17 cellular contexts compared by ENCODE assay signal in the genomic region with DNA sequence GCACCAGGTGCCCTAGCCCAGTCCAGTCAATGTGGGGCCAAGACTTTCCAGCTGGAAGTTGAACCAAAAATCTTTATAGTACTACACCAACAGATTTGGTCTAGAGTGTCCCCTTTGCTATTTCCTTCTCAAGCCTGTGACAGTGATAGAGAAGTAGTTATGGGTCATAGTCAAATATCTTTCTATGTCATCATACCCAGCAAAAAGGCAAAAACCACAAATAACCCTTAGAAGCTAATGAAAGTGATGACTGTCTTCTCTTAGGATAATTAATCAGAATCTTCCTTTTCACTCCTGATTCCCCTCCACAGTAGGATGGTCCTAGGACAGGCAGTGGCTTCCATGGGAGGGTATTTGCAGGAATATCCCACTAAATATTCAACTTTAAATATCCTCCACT.
DNase-seq lines count a peak whose midpoint lies in the region; ATAC-seq and TF ChIP-seq lines count a peak whose summit lies in the region.
"Had no signal": no experiment of that assay in that cellular context is flagged by ENCODE, and none has a peak within 500 bp of the region (broad histone marks: within the 10 kb centered on the region; RNA-seq: fewer than 3 reads in every experiment).

No MANE protein-coding gene starts in this region.

- H3K36me3 ChIP-seq in A673 (ENCODE audit: insufficient read depth, low read length, poor library complexity, severe bottlenecking) (no peaks in the 10 kb centered on the region), PC-3 (ENCODE audit: low read depth, low read length) (no peaks in the 10 kb centered on the region), skeletal muscle satellite cell (ENCODE audit: insufficient read depth, low read length) (no peaks in the 10 kb centered on the region), breast epithelium (no peaks in the 10 kb centered on the region), prostate gland (no peaks in the 10 kb centered on the region)
- H3K36me3 ChIP-seq: HAP-1, Peyer's patch had no signal

- H3K9me3 ChIP-seq in A673 (ENCODE audit: low read depth, low read length, poor library complexity, severe bottlenecking) = peaks cover 11% of the 10 kb centered on the region
- H3K9me3 ChIP-seq in PC-3 (ENCODE audit: low read length) = no peaks in the 10 kb centered on the region
- no peaks in the 10 kb centered on the region for H3K9me3 ChIP-seq in skeletal muscle satellite cell (replicated peaks; ENCODE audit: low read length)
- no peaks in the 10 kb centered on the region for H3K9me3 ChIP-seq in breast epithelium
- H3K9me3 ChIP-seq in prostate gland = no peaks in the 10 kb centered on the region
- H3K9me3 ChIP-seq: HAP-1, Peyer's patch had no signal

- no peaks in the 10 kb centered on the region for H3K79me2 ChIP-seq in PC-3 (ENCODE audit: low read length)

- no peaks in the 10 kb centered on the region for H3K9me2 ChIP-seq in PC-3 (replicated peaks; ENCODE audit: low read length)

- POLR2A ChIA-PET in A673 (lab: Charles Lee; ENCODE audit: low non-redundant PET) = no interaction called here
- POLR2A ChIA-PET in PC-3 (lab: Charles Lee; ENCODE audit: unreplicated experiment) = no interaction called here

- BruUV-seq in A673 (replicated peaks; lab: Mats Ljungman, UMichigan) = TSS peak; percentile 96
- no TSS peak for BruUV-seq in PC-3 (replicated peaks; lab: Mats Ljungman, UMichigan)

- no peak for DNase-seq in A673 (ENCODE audit: low spot score)
- DNase-seq in PC-3 = no peak
- peak; percentile 12 for DNase-seq in fibroblast of peridontal ligament (ENCODE audit: extremely low read depth)
- DNase-seq in breast epithelium (ENCODE audit: low spot score in 2 of 2) = no peak
- DNase-seq in DMS 273 treated with DMSO at 0.1 percent for 48 hours (lab: John Stamatoyannopoulos, UW) = no peak
- no peak for DNase-seq in superior temporal gyrus (ENCODE audit: extremely low spot score)
- no peak for DNase-seq in prostate gland (ENCODE audit: low spot score)
- DNase-seq: CD8-positive, alpha-beta T cell; DND-41; GDM1; Karpas-422; MM.1S; Peyer's patch had no signal

- no peak overlapping the region for H2AFZ ChIP-seq in PC-3 (ENCODE audit: low read length)

- H3K4me3 ChIP-seq in A673 (ENCODE audit: low read depth, low read length, poor library complexity, severe bottlenecking) (no peak overlapping the region), PC-3 (ENCODE audit: low read length) (no peak overlapping the region), skeletal muscle satellite cell (ENCODE audit: low read length) (no peak overlapping the region), breast epithelium (no peak overlapping the region), prostate gland (no peak overlapping the region)
- H3K4me3 ChIP-seq: BLaER1, HAP-1, Peyer's patch had no signal

- TF ChIP-seq POLR2A in breast epithelium (IDR thresholded peaks at IDR 0.05) (no peak), prostate gland (IDR thresholded peaks at IDR 0.05) (no peak)

- H3K9ac ChIP-seq in PC-3 (ENCODE audit: low read length) = no peak overlapping the region
- no peak overlapping the region for H3K9ac ChIP-seq in skeletal muscle satellite cell (ENCODE audit: low read depth, low read length)
- H3K9ac ChIP-seq: BLaER1 had no signal

- H3K4me1 ChIP-seq in A673 (ENCODE audit: insufficient read depth, low read length, poor library complexity, severe bottlenecking) (peaks cover 37% of the 10 kb centered on the region), PC-3 (ENCODE audit: insufficient read depth, low read length) (peaks cover 6% of the 10 kb centered on the region), skeletal muscle satellite cell (ENCODE audit: control insufficient read depth, insufficient read depth, low read length) (peaks cover 24% of the 10 kb centered on the region), breast epithelium (no peaks in the 10 kb centered on the region), prostate gland (replicated peaks) (no peaks in the 10 kb centered on the region)
- H3K4me1 ChIP-seq: Peyer's patch had no signal

- CTCF ChIA-PET in A673 (lab: Charles Lee) = no interaction called here
- CTCF ChIA-PET in PC-3 (lab: Charles Lee) = no interaction called here

- H3K27ac ChIP-seq in A673 (ENCODE audit: low read depth, low read length, poor library complexity, severe bottlenecking) (peak overlapping the region; percentile 90), PC-3 (ENCODE audit: low read length) (peak overlapping the region; percentile 55), breast epithelium (peak overlapping the region in 1 of 2 donors; percentile 65), prostate gland (no peak overlapping the region)
- H3K27ac ChIP-seq: 22Rv1, BLaER1, Peyer's patch had no signal

- H3K27me3 ChIP-seq in A673 (replicated peaks; ENCODE audit: insufficient read depth, low read depth, low read length, poor library complexity) = no peaks in the 10 kb centered on the region
- H3K27me3 ChIP-seq in PC-3 (ENCODE audit: low read length) = no peaks in the 10 kb centered on the region
- no peaks in the 10 kb centered on the region for H3K27me3 ChIP-seq in skeletal muscle satellite cell (ENCODE audit: control insufficient read depth, insufficient read depth, low read length)
- no peaks in the 10 kb centered on the region for H3K27me3 ChIP-seq in breast epithelium
- peaks cover 2% of the 10 kb centered on the region for H3K27me3 ChIP-seq in prostate gland (replicated peaks; ENCODE audit: insufficient read depth)
- H3K27me3 ChIP-seq: BLaER1, Peyer's patch had no signal

- no peaks in the 10 kb centered on the region for H4K20me1 ChIP-seq in PC-3 (ENCODE audit: low read length)
- H4K20me1 ChIP-seq: BLaER1 had no signal

- no peaks in the 10 kb centered on the region for H3F3A ChIP-seq in PC-3 (ENCODE audit: low read length, unreplicated experiment)

- no peak for ATAC-seq in PC-3
- ATAC-seq: CD8-positive, alpha-beta T cell had no signal

- no peak overlapping the region for H3K4me2 ChIP-seq in PC-3 (ENCODE audit: low read length)
- H3K4me2 ChIP-seq in skeletal muscle satellite cell (ENCODE audit: low read length) = peak overlapping the region; percentile 36
- H3K4me2 ChIP-seq: BLaER1 had no signal

- no peak for TF ChIP-seq CTCF in A673 (conservative IDR thresholded peaks at IDR 0.05; ENCODE audit: low read depth, low read length)
- TF ChIP-seq CTCF in PC-3 (conservative IDR thresholded peaks at IDR 0.05; ENCODE audit: low read depth, low read length) = no peak
- no peak for TF ChIP-seq CTCF in breast epithelium (IDR thresholded peaks at IDR 0.05)
- no peak for TF ChIP-seq CTCF in prostate gland (IDR thresholded peaks at IDR 0.05)

- intact Hi-C loops in A673 (cut with micrococcal nuclease; ENCODE audit: unreplicated experiment) (loop anchor here (5.0 kb wide), 1 partner anchor 136 kb away; no protein-coding TSS in a partner anchor), PC-3 (cut with micrococcal nuclease) (no loop called here), breast epithelium (cut with DNase I; ENCODE audit: low total_unique reads) (no loop called here), prostate gland (cut with DNase I) (no loop called here)

Comparison
In these comparisons a context has a peak if more than half of its experiments do, and no peak if none do; other contexts are left out.
1. H3K27ac ChIP-seq: peak in A673 (single experiment) and PC-3 (single experiment); none in prostate gland (0 of 2).